ENCODE assay signal across 10 cellular contexts in genomic region chr14:34324363-34324795, GRCh38.
A peak's percentile ranks its signal among the peaks of the same experiment; 100 is the strongest.
DNase-seq lines count a peak whose midpoint lies in the region; ATAC-seq, FAIRE-seq and TF ChIP-seq lines count a peak whose summit lies in the region.
"Had no signal": no experiment of that assay in that cellular context is flagged by ENCODE, and none has a peak within 500 bp of the region (broad histone marks: within the 10 kb centered on the region; RNA-seq: fewer than 3 reads in every experiment).

No MANE protein-coding gene starts in this region.

- ATAC-seq in CD4-positive, alpha-beta T cell (ENCODE audit: poor library complexity): no peak
- peak; percentile 66 to 80 (median 71) for ATAC-seq in right lobe of liver
- no peak for ATAC-seq in GM19463 (IDR thresholded peaks at IDR 0.05; ENCODE audit: unreplicated experiment)

- CTCF ChIA-PET in CD4-positive, alpha-beta T cell (lab: Charles Lee): interaction anchor here (1.0 kb wide), 1 partner anchor 19 kb away, joined by 4 read pairs; no protein-coding TSS in a partner anchor
- CTCF ChIA-PET in MCF 10A (lab: Yijun Ruan, JAX): interaction anchor here (0.5 to 6.3 kb wide), 29 partner anchors 11 to 1756 kb away, joined by 3 to 66 read pairs (median 5); no protein-coding TSS in a partner anchor

- H3K36me3 ChIP-seq in right lobe of liver: no peaks in the 10 kb centered on the region
- no peaks in the 10 kb centered on the region for H3K36me3 ChIP-seq in effector memory CD4-positive, alpha-beta T cell (ENCODE audit: control insufficient read depth, insufficient read depth, low read length)
- H3K36me3 ChIP-seq: SJSA1 had no signal

- peaks cover 6% of the 10 kb centered on the region for H3K27me3 Mint-ChIP-seq in CD4-positive, alpha-beta T cell
- no peaks in the 10 kb centered on the region for H3K27me3 Mint-ChIP-seq in MCF 10A (ENCODE audit: insufficient read depth, unreplicated experiment)

- BruUV-seq in MCF 10A (replicated peaks; lab: Mats Ljungman, UMichigan): no TSS peak

- WGBS in right lobe of liver (ENCODE audit: insufficient coverage, low coverage, low lambda C conversion rate, missing lambda C conversion rate): 0% methylated on average over 5 of the region's 6 CpGs

- FAIRE-seq in GM19239 (lab: Jason Lieb, UNC): peak; percentile 68

- POLR2A ChIA-PET in CD4-positive, alpha-beta T cell (lab: Charles Lee): no interaction called here
- POLR2A ChIA-PET in MCF 10A (lab: Yijun Ruan, JAX): interaction anchor here (0.6 kb wide), 1 partner anchor 414 kb away, joined by 3 read pairs; no protein-coding TSS in a partner anchor

- H3K4me1 ChIP-seq in right lobe of liver: no peaks in the 10 kb centered on the region
- no peaks in the 10 kb centered on the region for H3K4me1 ChIP-seq in effector memory CD4-positive, alpha-beta T cell (ENCODE audit: control insufficient read depth, insufficient read depth, low read length, poor library complexity, severe bottlenecking)
- H3K4me1 ChIP-seq: SJSA1 had no signal

- no peak overlapping the region for H3K4me3 Mint-ChIP-seq in CD4-positive, alpha-beta T cell
- H3K4me3 Mint-ChIP-seq in MCF 10A (ENCODE audit: unreplicated experiment): no peak overlapping the region
- H3K4me3 Mint-ChIP-seq: naive B cell had no signal

- peak; percentile 78 for TF ChIP-seq CTCF in CD4-positive, alpha-beta T cell (IDR thresholded peaks at IDR 0.05)
- TF ChIP-seq CTCF in MCF 10A (IDR thresholded peaks at IDR 0.05; ENCODE audit: unreplicated experiment) (peak; percentile 69), right lobe of liver (IDR thresholded peaks at IDR 0.05) (peak; percentile 44 to 75 (median 70))

- intact Hi-C loops in CD4-positive, alpha-beta T cell (cut with DNase I, micrococcal nuclease): loop anchor here (5.0 kb wide), 2 partner anchors 482 to 487 kb away; no protein-coding TSS in a partner anchor
- intact Hi-C loops in MCF 10A (cut with micrococcal nuclease): loop anchor here (5.0 kb wide), 2 partner anchors 227 to 487 kb away; no protein-coding TSS in a partner anchor
- intact Hi-C loops in right lobe of liver (cut with DNase I): loop anchor here in 1 of 2 donors (10.0 kb wide), 1 partner anchor 480 kb away; no protein-coding TSS in a partner anchor

- no peaks in the 10 kb centered on the region for H3K27me3 ChIP-seq in CD4-positive, alpha-beta T cell (ENCODE audit: control insufficient read depth, insufficient read depth, low read length)
- H3K27me3 ChIP-seq in right lobe of liver: no peaks in the 10 kb centered on the region
- H3K27me3 ChIP-seq in effector memory CD4-positive, alpha-beta T cell (replicated peaks; ENCODE audit: control insufficient read depth, insufficient read depth, low read length, poor library complexity, severe bottlenecking): no peaks in the 10 kb centered on the region
- H3K27me3 ChIP-seq: SJSA1 had no signal

- H3K36me3 Mint-ChIP-seq in CD4-positive, alpha-beta T cell (ENCODE audit: low read depth): no peaks in the 10 kb centered on the region
- H3K36me3 Mint-ChIP-seq in MCF 10A (ENCODE audit: insufficient read depth, unreplicated experiment): no peaks in the 10 kb centered on the region
- H3K36me3 Mint-ChIP-seq: naive B cell had no signal

- H3K27ac ChIP-seq in CD4-positive, alpha-beta T cell (ENCODE audit: low read depth, low read length): no peak overlapping the region
- no peak overlapping the region for H3K27ac ChIP-seq in right lobe of liver
- no peak overlapping the region for H3K27ac ChIP-seq in effector memory CD4-positive, alpha-beta T cell (ENCODE audit: insufficient read depth, low read length, poor library complexity, severe bottlenecking)
- H3K27ac ChIP-seq: SJSA1 had no signal

- no peak for TF ChIP-seq POLR2A in right lobe of liver (IDR thresholded peaks at IDR 0.05)

- H3K4me1 Mint-ChIP-seq in CD4-positive, alpha-beta T cell (ENCODE audit: low read depth): no peaks in the 10 kb centered on the region
- H3K4me1 Mint-ChIP-seq in MCF 10A (ENCODE audit: insufficient read depth, unreplicated experiment): peaks cover 13% of the 10 kb centered on the region
- H3K4me1 Mint-ChIP-seq: naive B cell had no signal

- no peaks in the 10 kb centered on the region for H3K9me3 ChIP-seq in CD4-positive, alpha-beta T cell (ENCODE audit: control insufficient read depth, low read length)
- H3K9me3 ChIP-seq in right lobe of liver: no peaks in the 10 kb centered on the region
- H3K9me3 ChIP-seq in effector memory CD4-positive, alpha-beta T cell (ENCODE audit: control insufficient read depth, low read length): no peaks in the 10 kb centered on the region
- H3K9me3 ChIP-seq: SJSA1 had no signal

- H3K27ac Mint-ChIP-seq in CD4-positive, alpha-beta T cell: no peak overlapping the region
- no peak overlapping the region for H3K27ac Mint-ChIP-seq in MCF 10A (ENCODE audit: low read depth, unreplicated experiment)
- H3K27ac Mint-ChIP-seq: naive B cell had no signal

- no peak overlapping the region for H3K4me3 ChIP-seq in right lobe of liver
- no peak overlapping the region for H3K4me3 ChIP-seq in effector memory CD4-positive, alpha-beta T cell (ENCODE audit: insufficient read depth, low read depth, low read length, poor library complexity, severe bottlenecking)
- H3K4me3 ChIP-seq: SJSA1 had no signal

- no peaks in the 10 kb centered on the region for H3K9me3 Mint-ChIP-seq in CD4-positive, alpha-beta T cell
- no peaks in the 10 kb centered on the region for H3K9me3 Mint-ChIP-seq in MCF 10A (ENCODE audit: unreplicated experiment)
- H3K9me3 Mint-ChIP-seq: naive B cell had no signal

- DNase-seq in CD4-positive, alpha-beta T cell: no peak
- no peak for DNase-seq in GM19239 (ENCODE audit: insufficient read length, low spot score)
- DNase-seq in NCI-H345 treated with DMSO at 0.1 percent for 48 hours (lab: John Stamatoyannopoulos, UW; ENCODE audit: unreplicated experiment): peak; percentile 18
- peak; percentile 52 for DNase-seq in MCF 10A (ENCODE audit: unreplicated experiment)
- no peak for DNase-seq in right lobe of liver
- DNase-seq in mesenteric fat pad (ENCODE audit: low spot score): no peak
- no peak for DNase-seq in effector memory CD4-positive, alpha-beta T cell
- DNase-seq: naive B cell had no signal

Comparison
In these comparisons a context has a peak if more than half of its experiments do, and no peak if none do; other contexts are left out.
1. ATAC-seq: peak in right lobe of liver (4 of 4); none in CD4-positive, alpha-beta T cell (single experiment) and GM19463 (single experiment).
2. DNase-seq: peak in NCI-H345 treated with DMSO at 0.1 percent for 48 hours (single experiment) and MCF 10A (single experiment); none in CD4-positive, alpha-beta T cell (0 of 10), GM19239 (single experiment), right lobe of liver (0 of 3), mesenteric fat pad (single experiment) and effector memory CD4-positive, alpha-beta T cell (0 of 3).
3. Peak in every context shown above with its lines, with median percentiles within 50 percentile points of each other: CTCF ChIP-seq.